Comparison of ENCODE assay signal across 23 cellular contexts in genomic region chr3:5606884-5607472, GRCh38.
"Had no signal": no experiment of that assay in that cellular context is flagged by ENCODE, and none has a peak within 500 bp of the region (broad histone marks: within the 10 kb centered on the region; RNA-seq: fewer than 3 reads in every experiment).

No MANE protein-coding gene starts in this region.

- FAIRE-seq: endothelial cell of umbilical vein, frontal cortex, islet of Langerhans, keratinocyte had no signal

- H3K36me3 ChIP-seq: esophagus muscularis mucosa, gastroesophageal sphincter, heart right ventricle, left lung, lower lobe of right lung had no signal

- H3K4me1 Mint-ChIP-seq: naive B cell had no signal

- H3K4me1 ChIP-seq: esophagus muscularis mucosa, foreskin keratinocyte, gastroesophageal sphincter, heart right ventricle, left lung, lower lobe of right lung had no signal

- DNase-seq: dermis blood vessel endothelial cell; dorsolateral prefrontal cortex; effector CD4-positive, alpha-beta T cell; effector memory CD4-positive, alpha-beta T cell; foreskin keratinocyte; head of caudate nucleus; heart right ventricle; hippocampal formation; left cardiac atrium; left lung; left ventricle myocardium superior; lower lobe of right lung; mesenchymal stem cell; mucosa of descending colon; naive B cell had no signal

- H3K4me3 Mint-ChIP-seq: mesothelial cell of epicardium, naive B cell had no signal

- H3K9me3 ChIP-seq: mucosa of descending colon had no signal

- H3K4me3 ChIP-seq: coronary artery, dorsolateral prefrontal cortex, esophagus muscularis mucosa, gastroesophageal sphincter, heart right ventricle, left lung, lower lobe of right lung, mucosa of descending colon had no signal

- ATAC-seq: foreskin keratinocyte, gastroesophageal sphincter, heart right ventricle, left cardiac atrium, left lung, left ventricle myocardium superior, lower lobe of right lung, mucosa of descending colon had no signal

- H3K27ac ChIP-seq: coronary artery, dorsolateral prefrontal cortex, esophagus muscularis mucosa, foreskin keratinocyte, gastroesophageal sphincter, heart right ventricle, left lung, lower lobe of right lung had no signal

- H3K27ac Mint-ChIP-seq: mesothelial cell of epicardium, naive B cell had no signal

- H3K27me3 ChIP-seq: dorsolateral prefrontal cortex, esophagus muscularis mucosa, foreskin keratinocyte, gastroesophageal sphincter, heart right ventricle, left lung had no signal
